ENCODE assay signal across 8 cellular contexts in the genomic region with DNA sequence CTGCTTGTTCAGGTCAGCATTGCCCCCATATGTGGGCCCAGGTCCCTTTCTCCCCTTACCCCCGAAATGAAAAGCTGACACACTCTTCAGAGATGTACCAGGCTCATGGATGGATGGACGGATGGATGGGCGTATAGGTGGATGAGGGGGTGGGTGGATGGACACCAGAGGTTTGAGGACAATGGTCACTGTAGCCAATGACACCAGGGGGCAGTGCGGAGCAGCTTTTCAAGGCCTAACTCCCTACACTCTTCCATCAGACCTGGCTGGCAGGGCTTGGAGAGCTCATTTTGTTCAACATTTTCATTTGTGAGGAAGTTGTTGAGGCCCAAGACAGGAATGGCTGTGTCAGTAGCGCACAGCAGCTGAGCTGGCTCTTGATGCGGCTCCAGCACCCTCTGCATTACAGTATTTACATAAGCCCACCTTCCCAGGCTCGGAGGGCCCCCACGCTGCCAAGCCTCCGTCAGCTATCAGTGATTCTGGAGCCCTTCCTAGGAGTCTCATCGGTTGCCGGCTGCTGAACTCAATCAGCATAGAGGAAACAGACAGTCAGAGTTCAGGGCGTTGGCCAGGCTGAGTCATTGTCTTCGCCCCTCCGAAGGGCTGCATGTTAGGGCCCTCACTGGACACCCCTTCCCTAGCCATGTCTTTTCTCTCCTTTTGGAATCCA. TPM values are rescaled to one million over a fixed set of nuclear protein-coding genes. Genes with fewer than 3 reads are reported as not detected.
DNase-seq lines count a peak whose midpoint lies in the region; ATAC-seq, FAIRE-seq and TF ChIP-seq lines count a peak whose summit lies in the region.

No MANE protein-coding gene starts in this region.

- no peak overlapping the region for H3K27ac Mint-ChIP-seq in T-helper 2 cell treated with Interferon-gamma antibody and Interleukin-4, amounts not matched to agents 5 μg/mL and 100 μg/mL, for 36 hours

- H3K9me2 ChIP-seq in Loucy (replicated peaks; ENCODE audit: low read depth, low read length): no peaks in the 10 kb centered on the region

- CTCF ChIA-PET in mammary epithelial cell (lab: Charles Lee; ENCODE audit: low non-redundant PET): interaction anchor here (0.7 to 1.6 kb wide), 3 partner anchors 126 to 261 kb away, joined by 3 to 23 read pairs (median 9); no protein-coding TSS in a partner anchor

- no TSS peak for BruUV-seq in mammary epithelial cell (replicated peaks; lab: Mats Ljungman, UMichigan)

- DNase-seq in T-helper 2 cell treated with Interferon-gamma antibody and Interleukin-4, amounts not matched to agents 5 μg/mL and 100 μg/mL, for 36 hours (ENCODE audit: low spot score): peak; percentile 13
- DNase-seq in mammary epithelial cell (peak; percentile 55), kidney (no peak)
- DNase-seq in stimulated activated CD4-positive, alpha-beta T cell treated with anti-CD3 and anti-CD28 coated beads, Interleukin-1b, Interleukin-23, amount 100 ng/mL, for 48 hours: peak; percentile 24

- H2AFZ ChIP-seq in Loucy (ENCODE audit: low read length) (no peak overlapping the region), mammary epithelial cell (ENCODE audit: low read depth, low read length) (no peak overlapping the region)

- H3K79me2 ChIP-seq in Loucy (ENCODE audit: insufficient read depth, low read length) (no peaks in the 10 kb centered on the region), mammary epithelial cell (ENCODE audit: insufficient read depth, low read length) (no peaks in the 10 kb centered on the region)

- H4K20me1 ChIP-seq in Loucy (ENCODE audit: insufficient read depth, low read length, poor library complexity, severe bottlenecking) (no peaks in the 10 kb centered on the region), mammary epithelial cell (ENCODE audit: insufficient read depth, low read length) (no peaks in the 10 kb centered on the region)

- WGBS in mammary epithelial cell (ENCODE audit: low coverage, missing lambda C conversion rate): 54% methylated on average over 14 of the region's 14 CpGs

- H3K36me3 ChIP-seq in Loucy (ENCODE audit: insufficient read depth, low read length): no peaks in the 10 kb centered on the region
- no peaks in the 10 kb centered on the region for H3K36me3 ChIP-seq in mammary epithelial cell (ENCODE audit: insufficient read depth, low read length)
- no peaks in the 10 kb centered on the region for H3K36me3 ChIP-seq in kidney (ENCODE audit: control insufficient read depth in 1 of 2, insufficient read depth in 2 of 2, low read length in 2 of 2)

- TF ChIP-seq CTCF in GM12872 (IDR thresholded peaks at IDR 0.05; ENCODE audit: insufficient read depth, low read depth, low read length) (peak; percentile 90), Loucy (conservative IDR thresholded peaks at IDR 0.05; ENCODE audit: low read length) (peak; percentile 82), mammary epithelial cell (conservative IDR thresholded peaks at IDR 0.05 in 1 of 2, IDR thresholded peaks at IDR 0.05 in 1 of 2; ENCODE audit: extremely low read depth in 1 of 2, insufficient read depth in 1 of 2, low read depth in 1 of 2, low read length in 2 of 2) (peak; percentile 82 to 89), kidney (IDR thresholded peaks at IDR 0.05; ENCODE audit: borderline replicate concordance, extremely low read depth, insufficient read depth) (peak; percentile 68)

- no peaks in the 10 kb centered on the region for H3K27me3 ChIP-seq in Loucy (ENCODE audit: insufficient read depth, low read length, poor library complexity, severe bottlenecking)
- H3K27me3 ChIP-seq in mammary epithelial cell (ENCODE audit: insufficient read depth, low read length): no peaks in the 10 kb centered on the region

- intact Hi-C loops in mammary epithelial cell (cut with micrococcal nuclease): loop anchor here (1.0 kb wide), 1 partner anchor 125 kb away; no protein-coding TSS in a partner anchor
- intact Hi-C loops in kidney (cut with DNase I): no loop called here

- peaks cover 2% of the 10 kb centered on the region for H3K27me3 Mint-ChIP-seq in T-helper 2 cell treated with Interferon-gamma antibody and Interleukin-4, amounts not matched to agents 5 μg/mL and 100 μg/mL, for 36 hours (ENCODE audit: low read depth)

- no peaks in the 10 kb centered on the region for H3K36me3 Mint-ChIP-seq in T-helper 2 cell treated with Interferon-gamma antibody and Interleukin-4, amounts not matched to agents 5 μg/mL and 100 μg/mL, for 36 hours (ENCODE audit: low read depth)

- in situ Hi-C loops in mammary epithelial cell (cut with MboI; ENCODE audit: low sequenced_read_pairs in 2 of 2): loop anchor here in 1 of 2 donors (10.0 kb wide), 1 partner anchor 120 kb away; no protein-coding TSS in a partner anchor

- ATAC-seq in GM21737 (IDR thresholded peaks at IDR 0.05; ENCODE audit: unreplicated experiment): no peak

- no peaks in the 10 kb centered on the region for H3K9me3 Mint-ChIP-seq in T-helper 2 cell treated with Interferon-gamma antibody and Interleukin-4, amounts not matched to agents 5 μg/mL and 100 μg/mL, for 36 hours

- no peak overlapping the region for H3K4me2 ChIP-seq in Loucy (ENCODE audit: low read depth, low read length, poor library complexity, severe bottlenecking)
- H3K4me2 ChIP-seq in mammary epithelial cell (ENCODE audit: insufficient read depth, low read depth, low read length): no peak overlapping the region

- peak; percentile 41 for FAIRE-seq in A204.1 (lab: Jason Lieb, UNC)
- no peak for FAIRE-seq in kidney (lab: Jason Lieb, UNC)

- no peak overlapping the region for H3K4me3 Mint-ChIP-seq in T-helper 2 cell treated with Interferon-gamma antibody and Interleukin-4, amounts not matched to agents 5 μg/mL and 100 μg/mL, for 36 hours

- H3K4me1 Mint-ChIP-seq in T-helper 2 cell treated with Interferon-gamma antibody and Interleukin-4, amounts not matched to agents 5 μg/mL and 100 μg/mL, for 36 hours (ENCODE audit: low read depth): no peaks in the 10 kb centered on the region

- H3K27ac ChIP-seq in mammary epithelial cell (ENCODE audit: insufficient read depth, low read depth, low read length): no peak overlapping the region
- no peak overlapping the region for H3K27ac ChIP-seq in kidney (ENCODE audit: low read depth in 2 of 2, low read length in 2 of 2)

- H3K4me3 ChIP-seq in Loucy (ENCODE audit: low read length, poor library complexity, severe bottlenecking) (no peak overlapping the region), mammary epithelial cell (replicated peaks in 1 of 3; ENCODE audit: insufficient read depth in 1 of 3, low read depth in 2 of 3, low read length in 3 of 3) (no peak overlapping the region), kidney (ENCODE audit: low read length in 2 of 2) (no peak overlapping the region)

- H3K4me1 ChIP-seq in Loucy (ENCODE audit: insufficient read depth, low read length, poor library complexity, severe bottlenecking) (no peaks in the 10 kb centered on the region), mammary epithelial cell (ENCODE audit: insufficient read depth, low read length) (no peaks in the 10 kb centered on the region), kidney (ENCODE audit: control insufficient read depth in 1 of 2, insufficient read depth in 1 of 2, low read depth in 1 of 2, low read length in 2 of 2) (no peaks in the 10 kb centered on the region)

- no peaks in the 10 kb centered on the region for H3K9me3 ChIP-seq in Loucy (ENCODE audit: insufficient read depth, low read depth, low read length)
- H3K9me3 ChIP-seq in mammary epithelial cell (replicated peaks; ENCODE audit: insufficient read depth, low read length): no peaks in the 10 kb centered on the region
- H3K9me3 ChIP-seq in kidney (ENCODE audit: control insufficient read depth in 1 of 2, low read length in 2 of 2): peaks cover 0 to 4% of the 10 kb centered on the region in 2 donors

- dilution Hi-C loops in mammary epithelial cell (cut with HindIII; ENCODE audit: low sequenced_read_pairs): loop anchor here (5.0 kb wide), 1 partner anchor 43 kb away; no protein-coding TSS in a partner anchor

- no peaks in the 10 kb centered on the region for H3F3A ChIP-seq in Loucy (ENCODE audit: low read depth)

- H3K9ac ChIP-seq in Loucy (ENCODE audit: low read depth, low read length, poor library complexity, severe bottlenecking) (no peak overlapping the region), mammary epithelial cell (ENCODE audit: insufficient read depth, low read length) (no peak overlapping the region), kidney (ENCODE audit: low read length in 2 of 2) (no peak overlapping the region)

RNA-seq across cellular contexts. Expression of a gene that starts 11.6 kb away (rescaled TPM):
- total RNA-seq in mammary epithelial cell (not detected), kidney (1.0 TPM)
- polyA plus RNA-seq in mammary epithelial cell (not detected), kidney (ENCODE audit: insufficient read depth, low read depth, low replicate concordance) (0.11 TPM)
- not detected for polyA minus RNA-seq in mammary epithelial cell

RNA-seq across cellular contexts. Expression of a gene that starts 46.1 kb away (rescaled TPM):
- total RNA-seq in mammary epithelial cell (not detected), kidney (77.4 TPM)
- polyA plus RNA-seq in mammary epithelial cell (not detected), kidney (ENCODE audit: insufficient read depth, low read depth, low replicate concordance) (24.3 TPM)
- not detected for polyA minus RNA-seq in mammary epithelial cell

RNA-seq across cellular contexts. Expression of a gene that starts 57.4 kb away (rescaled TPM):
- not detected for total RNA-seq in mammary epithelial cell
- polyA plus RNA-seq in mammary epithelial cell: not detected
- not detected for polyA minus RNA-seq in mammary epithelial cell
- total RNA-seq in kidney: not detected
- not detected for polyA plus RNA-seq in kidney (ENCODE audit: insufficient read depth, low read depth, low replicate concordance)

RNA-seq across cellular contexts. Expression of a gene that starts 58.5 kb away (rescaled TPM):
- total RNA-seq in mammary epithelial cell (10 to 100 TPM in 1 of 2 donors, 1 to 10 TPM in 1; 1.2 to 35.4 TPM), kidney (0.88 TPM)
- polyA plus RNA-seq in mammary epithelial cell (26.8 TPM), kidney (ENCODE audit: insufficient read depth, low read depth, low replicate concordance) (0.39 TPM)
- 18.2 TPM for polyA minus RNA-seq in mammary epithelial cell

Comparison
In these comparisons a context has a peak if more than half of its experiments do, and no peak if none do; other contexts are left out.
1. RNA of a gene that starts 46.1 kb away (total RNA-seq): 77.4 TPM in kidney (single experiment); not detected in mammary epithelial cell; every median in the first group is over 10 times any median in the second.
2. Peak in every context shown above with its lines, with median percentiles within 50 percentile points of each other: CTCF ChIP-seq.